ENCODE assay signal across 1 cellular context in genomic region chr4:87499415-87500106, GRCh38.
TF ChIP-seq lines count a peak whose summit lies in the region.

No MANE protein-coding gene starts in this region.

TF ChIP-seq in GM12878, 131 proteins besides CTCF, POLR2A, EP300 and RAD21 (continued from another document):
- TF ChIP-seq PRDM15 (CRISPR knock-in tag; IDR thresholded peaks at IDR 0.05) (no peak), GATAD2B (conservative IDR thresholded peaks at IDR 0.05; ENCODE audit: low read depth) (no peak), PAX5 (IDR thresholded peaks at IDR 0.05; ENCODE audit: borderline replicate concordance, low read depth, low read length) (peak; percentile 77; the same call in 1 of the 2 replicates), ASH2L (IDR thresholded peaks at IDR 0.05; ENCODE audit: borderline replicate concordance, low read depth) (no peak), NR2F1 (conservative IDR thresholded peaks at IDR 0.05) (0 out of 2 replicates have a peak, but pooled peaks have one; percentile 33), PBX3 (IDR thresholded peaks at IDR 0.05; ENCODE audit: insufficient replicate concordance, low read depth, low read length) (no peak), ATF2 (IDR thresholded peaks at IDR 0.05; ENCODE audit: low read length) (0 out of 2 replicates have a peak, but pooled peaks have one; percentile 18), SIX5 (IDR thresholded peaks at IDR 0.05; ENCODE audit: low read depth, low read length, severe bottlenecking) (peak; percentile 3), CREM (IDR thresholded peaks at IDR 0.05; ENCODE audit: low read depth) (0 out of 2 replicates have a peak, but pooled peaks have one; percentile 17), ZBTB33 (IDR thresholded peaks at IDR 0.05) (no peak), ZNF217 (IDR thresholded peaks at IDR 0.05) (no peak), GABPA (IDR thresholded peaks at IDR 0.05; ENCODE audit: low read depth) (0 out of 2 replicates have a peak, but pooled peaks have one; percentile 36), MTA2 (IDR thresholded peaks at IDR 0.05; ENCODE audit: low read depth) (0 out of 2 replicates have a peak, but pooled peaks have one; percentile 22), IRF4 (IDR thresholded peaks at IDR 0.05; ENCODE audit: low read depth, low read length) (peak; percentile 69; the same call in 1 of the 2 replicates), PKNOX1 (IDR thresholded peaks at IDR 0.05) (no peak), RFX5 (IDR thresholded peaks at IDR 0.05; ENCODE audit: low read depth, low read length) (no peak), CREB1 (IDR thresholded peaks at IDR 0.05; ENCODE audit: low read depth) (no peak), MYC (IDR thresholded peaks at IDR 0.05; ENCODE audit: insufficient read depth, insufficient read length, insufficient replicate concordance, low read length, severe bottlenecking) (no peak), EGR1 (IDR thresholded peaks at IDR 0.05; ENCODE audit: borderline replicate concordance in 1 of 2, low read depth in 2 of 2, low read length in 2 of 2) (no peak), RELB (IDR thresholded peaks at IDR 0.05; ENCODE audit: low read depth) (no peak), IRF5 (IDR thresholded peaks at IDR 0.05; ENCODE audit: borderline replicate concordance) (no peak), RBBP5 (conservative IDR thresholded peaks at IDR 0.05) (no peak), MEF2A (IDR thresholded peaks at IDR 0.05; ENCODE audit: insufficient read depth, low read depth, low read length) (no peak), NFIC (IDR thresholded peaks at IDR 0.05; ENCODE audit: low read depth, low read length) (peak; percentile 52), FOXM1 (IDR thresholded peaks at IDR 0.05; ENCODE audit: low read depth, low read length) (0 out of 2 replicates have a peak, but pooled peaks have one; percentile 27), ZNF384 (IDR thresholded peaks at IDR 0.05; ENCODE audit: borderline replicate concordance, low read depth, low read length) (peak; percentile 20; the same call in 1 of the 2 replicates), RUNX3 (IDR thresholded peaks at IDR 0.05; ENCODE audit: low read length) (peak; percentile 76), JUNB (IDR thresholded peaks at IDR 0.05) (peak; percentile 94)
TF ChIP-seq in GM12878: peak in this region for 15.
